16 cellular contexts compared by ENCODE assay signal in genomic region chr1:205604825-205605544, GRCh38. TPM values are rescaled to one million over a fixed set of nuclear protein-coding genes. Genes with fewer than 3 reads are reported as not detected.
DNase-seq lines count a peak whose midpoint lies in the region; ATAC-seq and TF ChIP-seq lines count a peak whose summit lies in the region.
"Had no signal": no experiment of that assay in that cellular context is flagged by ENCODE, and none has a peak within 500 bp of the region (broad histone marks: within the 10 kb centered on the region; RNA-seq: fewer than 3 reads in every experiment).

No MANE protein-coding gene starts in this region.

- H3K4me3 ChIP-seq in esophagus muscularis mucosa = no peak overlapping the region
- H3K4me3 ChIP-seq: MG63, stomach had no signal

- H3K9me3 Mint-ChIP-seq in H9 = no peaks in the 10 kb centered on the region
- H3K9me3 Mint-ChIP-seq: T-helper 2 cell treated with Interferon-gamma antibody and Interleukin-4, amounts not matched to agents 5 μg/mL and 100 μg/mL, for 36 hours had no signal

- H2AFZ ChIP-seq in H9 (ENCODE audit: low read length) = no peak overlapping the region

- no peak for TF ChIP-seq POLR2A in esophagus muscularis mucosa (IDR thresholded peaks at IDR 0.05; ENCODE audit: low read depth)

- no peak overlapping the region for H3K4ac ChIP-seq in H9 (ENCODE audit: low read depth, low read length)

- H3K4me2 ChIP-seq in H9 (ENCODE audit: insufficient read depth, insufficient read length, low read length) = no peak overlapping the region

- no peak overlapping the region for H3K14ac ChIP-seq in H9 (ENCODE audit: insufficient read depth, low read length)

- no peak overlapping the region for H3K27ac ChIP-seq in H9 (ENCODE audit: insufficient read length, low read depth, low read length)
- no peak overlapping the region for H3K27ac ChIP-seq in esophagus muscularis mucosa (replicated peaks in 1 of 4)
- H3K27ac ChIP-seq: stomach had no signal

- intact Hi-C loops in esophagus muscularis mucosa (cut with DNase I) = no loop called here

- no peaks in the 10 kb centered on the region for H3K27me3 ChIP-seq in H9 (ENCODE audit: insufficient read depth, low read length)
- H3K27me3 ChIP-seq in esophagus muscularis mucosa = no peaks in the 10 kb centered on the region
- H3K27me3 ChIP-seq: MG63, stomach had no signal

- no CpG with 5 or more reads among the region's 5 CpGs for WGBS in H9 (ENCODE audit: extremely low coverage, insufficient read length, low lambda C conversion rate)
- 82% methylated on average over 5 of the region's 5 CpGs for WGBS in esophagus muscularis mucosa

- H3K4me1 ChIP-seq in H9 (ENCODE audit: insufficient read depth, low read length) (no peaks in the 10 kb centered on the region), esophagus muscularis mucosa (peaks cover 4 to 10% (median 6%) of the 10 kb centered on the region in 4 donors)

- H3K23ac ChIP-seq in H9 (ENCODE audit: insufficient read length, low read depth, low read length) = no peak overlapping the region

- H3K9me3 ChIP-seq in H9 (ENCODE audit: control insufficient read depth, low read depth, low read length) (no peaks in the 10 kb centered on the region), esophagus muscularis mucosa (no peaks in the 10 kb centered on the region)
- H3K9me3 ChIP-seq: MG63, stomach had no signal

- H4K91ac ChIP-seq in H9 (ENCODE audit: insufficient read length, low read depth, low read length) = no peak overlapping the region

- no peak overlapping the region for H3K18ac ChIP-seq in H9 (ENCODE audit: insufficient read length, low read depth, low read length)

- H3K9ac ChIP-seq in H9 (ENCODE audit: extremely low read depth, insufficient read length, low read length) = no peak overlapping the region

- no peak overlapping the region for H2AK5ac ChIP-seq in H9 (ENCODE audit: insufficient read length, low read length)

- peak overlapping the region; percentile 53 for H4K5ac ChIP-seq in H9 (ENCODE audit: insufficient read length, low read depth, low read length)

- H3K79me2 ChIP-seq in H9 (ENCODE audit: insufficient read depth, low read length) = no peaks in the 10 kb centered on the region

- no peaks in the 10 kb centered on the region for H3K79me1 ChIP-seq in H9 (ENCODE audit: insufficient read depth, low read depth, low read length, poor library complexity, severe bottlenecking)

- H2BK120ac ChIP-seq in H9 (ENCODE audit: low read depth, low read length, poor library complexity, severe bottlenecking) = no peak overlapping the region

- H3K4me3 Mint-ChIP-seq in H9 = no peak overlapping the region
- H3K4me3 Mint-ChIP-seq: neural crest cell; T-helper 2 cell treated with Interferon-gamma antibody and Interleukin-4, amounts not matched to agents 5 μg/mL and 100 μg/mL, for 36 hours had no signal

- H4K20me1 ChIP-seq in H9 (ENCODE audit: control insufficient read depth, insufficient read depth, insufficient read length) = no peaks in the 10 kb centered on the region

- H3K56ac ChIP-seq in H9 (ENCODE audit: insufficient read length, low read depth, low read length) = no peak overlapping the region

- ATAC-seq in GM19324 (IDR thresholded peaks at IDR 0.05; ENCODE audit: low FRiP score, unreplicated experiment) (no peak), GM21786 (IDR thresholded peaks at IDR 0.05; ENCODE audit: unreplicated experiment) (no peak)
- ATAC-seq in activated CD4-positive, CD25-positive, alpha-beta regulatory T cell treated with anti-CD3 and anti-CD28 coated beads, Interleukin-2, amount 50 U/mL, for 24 hours = no peak

- no peak for TF ChIP-seq EP300 in esophagus muscularis mucosa (IDR thresholded peaks at IDR 0.05)

- H3T11ph ChIP-seq in H9 (ENCODE audit: low read length) = no peak overlapping the region

- peaks cover 10 to 37% (median 24%) of the 10 kb centered on the region in 3 experiments; a peak in 6 of 7 replicates for H3K36me3 Mint-ChIP-seq in H9 (ENCODE audit: insufficient read depth in 1 of 3, low read depth in 3 of 3)

- H3K4me1 Mint-ChIP-seq in H9 = peaks cover 3 to 6% of the 10 kb centered on the region in 2 experiments
- H3K4me1 Mint-ChIP-seq: neural crest cell had no signal

- no peak overlapping the region for H2BK12ac ChIP-seq in H9 (ENCODE audit: insufficient read length, low read depth, low read length)

- H2BK5ac ChIP-seq in H9 (ENCODE audit: insufficient read length, low read length) = no peak overlapping the region

- H2BK20ac ChIP-seq in H9 (ENCODE audit: low read depth, low read length, poor library complexity, severe bottlenecking) = no peak overlapping the region

- no peaks in the 10 kb centered on the region for H3K23me2 ChIP-seq in H9 (ENCODE audit: insufficient read length, low read depth, low read length, poor library complexity, severe bottlenecking)

- no peaks in the 10 kb centered on the region for H3K27me3 Mint-ChIP-seq in H9 (ENCODE audit: low read depth)

- no peak overlapping the region for H4K8ac ChIP-seq in H9 (replicated peaks; ENCODE audit: insufficient read length, low read depth, low read length)

- H2BK15ac ChIP-seq in H9 (ENCODE audit: low read depth, low read length) = no peak overlapping the region

- H3K36me3 ChIP-seq in esophagus muscularis mucosa = peaks cover 0 to 51% (median 12%) of the 10 kb centered on the region in 4 donors

- DNase-seq in AML-193 (lab: John Stamatoyannopoulos, UW) (peak; percentile 83), H9 (no peak), OCI-M1 (lab: John Stamatoyannopoulos, UW) (peak; percentile 32), esophagus muscularis mucosa (ENCODE audit: extremely low spot score) (peak; percentile 29)
- no peak for DNase-seq in stimulated activated CD4-positive, alpha-beta T cell treated with anti-CD3 and anti-CD28 coated beads, Interleukin-2, amount 100 ng/mL, for 48 hours
- DNase-seq: activated CD4-positive, alpha-beta T cell treated with anti-CD3 and anti-CD28 coated beads for 48 hours; amygdala; cerebellar nuclear complex; MG63; NCI-H774; stomach had no signal

- TF ChIP-seq CTCF in H9 (conservative IDR thresholded peaks at IDR 0.05) = no peak
- TF ChIP-seq CTCF in esophagus muscularis mucosa (IDR thresholded peaks at IDR 0.05) = no peak

- H3K27ac Mint-ChIP-seq in H9 = no peak overlapping the region; a peak in 1 of 7 replicates
- H3K27ac Mint-ChIP-seq: T-helper 2 cell treated with Interferon-gamma antibody and Interleukin-4, amounts not matched to agents 5 μg/mL and 100 μg/mL, for 36 hours had no signal

RNA-seq across cellular contexts. Expression of gene ELK4, which starts 26.8 kb away (rescaled TPM):
- total RNA-seq in H9 (2021) (28.7 and 31.2 TPM in 2 replicates), esophagus muscularis mucosa (10 to 100 TPM; 18.7 to 23.2 (median 20.5) TPM)

Comparison
In these comparisons a context has a peak if more than half of its experiments do, and no peak if none do; other contexts are left out.
1. DNase-seq: peak in AML-193 (2 of 2), OCI-M1 (single experiment) and esophagus muscularis mucosa (single experiment); none in H9 (single experiment) and stimulated activated CD4-positive, alpha-beta T cell treated with anti-CD3 and anti-CD28 coated beads, Interleukin-2, amount 100 ng/mL, for 48 hours (0 of 2).